In the genomic region with DNA sequence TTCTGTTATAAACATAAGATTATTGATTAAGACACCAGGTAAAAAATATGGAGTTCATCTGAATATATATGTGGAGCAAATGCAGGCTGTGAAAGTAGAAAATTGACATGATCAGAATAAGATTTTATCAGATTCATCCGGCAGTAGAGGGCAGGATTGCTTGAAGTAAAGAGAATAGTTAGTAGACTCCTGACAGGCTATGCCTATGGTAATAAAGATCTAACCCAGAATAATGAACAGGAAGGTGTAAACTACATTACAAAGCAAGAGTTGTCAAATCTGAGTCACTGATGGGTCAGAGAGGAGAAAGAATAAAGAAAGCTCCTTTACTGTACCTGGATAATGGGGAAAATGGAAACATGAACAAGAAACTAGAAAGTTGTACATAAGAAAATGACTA, we compare ENCODE assay signal across 11 cellular contexts. TPM values are rescaled to one million over a fixed set of nuclear protein-coding genes. Genes with fewer than 3 reads are reported as not detected.
A peak's percentile ranks its signal among the peaks of the same experiment; 100 is the strongest.
DNase-seq lines count a peak whose midpoint lies in the region; ATAC-seq, FAIRE-seq and TF ChIP-seq lines count a peak whose summit lies in the region.
"Had no signal": no experiment of that assay in that cellular context is flagged by ENCODE, and none has a peak within 500 bp of the region (broad histone marks: within the 10 kb centered on the region; RNA-seq: fewer than 3 reads in every experiment).

No MANE protein-coding gene starts in this region.

- DNase-seq in A549 (ENCODE audit: low read depth in 1 of 2, low spot score in 1 of 2) (no peak), RKO (ENCODE audit: low spot score) (peak; percentile 41), epithelial cell of proximal tubule (ENCODE audit: low read depth) (no peak), dedifferentiated amniotic fluid mesenchymal stem cell (ENCODE audit: extremely low spot score) (no peak)
- DNase-seq: activated CD4-positive, alpha-beta memory T cell treated with anti-CD3 and anti-CD28 coated beads, Interleukin-2, amount 10 ng/mL, durations not matched to agents 7 days and 5 days; tibial artery had no signal

- 59% methylated on average over 1 of the region's 1 CpG for WGBS in A549 (ENCODE audit: missing lambda C conversion rate)

- no peak for TF ChIP-seq POLR2A in A549 (IDR thresholded peaks at IDR 0.05; ENCODE audit: low read length)

- H3K4me3 ChIP-seq in A549 (no peak overlapping the region), epithelial cell of proximal tubule (ENCODE audit: low read depth, low read length) (no peak overlapping the region)
- H3K4me3 ChIP-seq: MG63, tibial artery had no signal

- no peak for FAIRE-seq in A549 (lab: Jason Lieb, UNC)

- TF ChIP-seq RAD21 in A549 (conservative IDR thresholded peaks at IDR 0.05 in 1 of 2, IDR thresholded peaks at IDR 0.05 in 1 of 2), result 0 out of 5 replicates have a peak, but pooled peaks of 1 of the 2 experiments have one; percentile 21

- CTCF ChIA-PET in A549 (lab: Yijun Ruan, JAX), result interaction anchor here (1.4 to 2.3 kb wide), 3 partner anchors 20 to 435 kb away, joined by 5 to 19 read pairs (median 7); a partner anchor contains a TSS

- no peak for TF ChIP-seq EP300 in A549 (IDR thresholded peaks at IDR 0.05)

- peaks cover 8% of the 10 kb centered on the region; the same call in 1 of the 3 replicates for H3K4me1 ChIP-seq in A549

- no peaks in the 10 kb centered on the region for H3K9me3 ChIP-seq in A549
- H3K9me3 ChIP-seq: MG63, tibial artery had no signal

- ATAC-seq in A549 (peak; percentile 43 to 60; a peak in 3 of 6 replicates), GM21360 (IDR thresholded peaks at IDR 0.05; ENCODE audit: unreplicated experiment) (peak; percentile 50), GM21576 (IDR thresholded peaks at IDR 0.05; ENCODE audit: unreplicated experiment) (no peak), HG03442 (IDR thresholded peaks at IDR 0.05; ENCODE audit: unreplicated experiment) (no peak), HG03378 (IDR thresholded peaks at IDR 0.05; ENCODE audit: unreplicated experiment) (no peak)

- POLR2A ChIA-PET in A549 (lab: Yijun Ruan, JAX), result interaction anchor here (1.1 kb wide), 1 partner anchor 21 kb away, joined by 3 read pairs; a partner anchor contains a TSS

- no peak overlapping the region for H3K4me2 ChIP-seq in A549

- TF ChIP-seq CTCF in A549 (IDR thresholded peaks at IDR 0.05) (no peak), epithelial cell of proximal tubule (conservative IDR thresholded peaks at IDR 0.05; ENCODE audit: low read depth, low read length) (peak; percentile 38)

- H3K27ac ChIP-seq in A549, result no peak overlapping the region

TF ChIP-seq in A549, 52 proteins besides CTCF, POLR2A, EP300 and RAD21:
- TF ChIP-seq HOXA7 (CRISPR knock-in tag; IDR thresholded peaks at IDR 0.05) (no peak), BHLHE40 (IDR thresholded peaks at IDR 0.05; ENCODE audit: low read depth, low read length) (no peak), KDM5A (IDR thresholded peaks at IDR 0.05) (no peak), SMC3 (IDR thresholded peaks at IDR 0.05) (no peak), MAFK (IDR thresholded peaks at IDR 0.05; ENCODE audit: partially characterized antibody) (no peak), PHF8 (IDR thresholded peaks at IDR 0.05; ENCODE audit: borderline replicate concordance, low read depth) (no peak)
- TF ChIP-seq, protein P1, sequence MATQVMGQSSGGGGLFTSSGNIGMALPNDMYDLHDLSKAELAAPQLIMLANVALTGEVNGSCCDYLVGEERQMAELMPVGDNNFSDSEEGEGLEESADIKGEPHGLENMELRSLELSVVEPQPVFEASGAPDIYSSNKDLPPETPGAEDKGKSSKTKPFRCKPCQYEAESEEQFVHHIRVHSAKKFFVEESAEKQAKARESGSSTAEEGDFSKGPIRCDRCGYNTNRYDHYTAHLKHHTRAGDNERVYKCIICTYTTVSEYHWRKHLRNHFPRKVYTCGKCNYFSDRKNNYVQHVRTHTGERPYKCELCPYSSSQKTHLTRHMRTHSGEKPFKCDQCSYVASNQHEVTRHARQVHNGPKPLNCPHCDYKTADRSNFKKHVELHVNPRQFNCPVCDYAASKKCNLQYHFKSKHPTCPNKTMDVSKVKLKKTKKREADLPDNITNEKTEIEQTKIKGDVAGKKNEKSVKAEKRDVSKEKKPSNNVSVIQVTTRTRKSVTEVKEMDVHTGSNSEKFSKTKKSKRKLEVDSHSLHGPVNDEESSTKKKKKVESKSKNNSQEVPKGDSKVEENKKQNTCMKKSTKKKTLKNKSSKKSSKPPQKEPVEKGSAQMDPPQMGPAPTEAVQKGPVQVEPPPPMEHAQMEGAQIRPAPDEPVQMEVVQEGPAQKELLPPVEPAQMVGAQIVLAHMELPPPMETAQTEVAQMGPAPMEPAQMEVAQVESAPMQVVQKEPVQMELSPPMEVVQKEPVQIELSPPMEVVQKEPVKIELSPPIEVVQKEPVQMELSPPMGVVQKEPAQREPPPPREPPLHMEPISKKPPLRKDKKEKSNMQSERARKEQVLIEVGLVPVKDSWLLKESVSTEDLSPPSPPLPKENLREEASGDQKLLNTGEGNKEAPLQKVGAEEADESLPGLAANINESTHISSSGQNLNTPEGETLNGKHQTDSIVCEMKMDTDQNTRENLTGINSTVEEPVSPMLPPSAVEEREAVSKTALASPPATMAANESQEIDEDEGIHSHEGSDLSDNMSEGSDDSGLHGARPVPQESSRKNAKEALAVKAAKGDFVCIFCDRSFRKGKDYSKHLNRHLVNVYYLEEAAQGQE (IDR thresholded peaks at IDR 0.05), result no peak
- TF ChIP-seq, protein P2, sequence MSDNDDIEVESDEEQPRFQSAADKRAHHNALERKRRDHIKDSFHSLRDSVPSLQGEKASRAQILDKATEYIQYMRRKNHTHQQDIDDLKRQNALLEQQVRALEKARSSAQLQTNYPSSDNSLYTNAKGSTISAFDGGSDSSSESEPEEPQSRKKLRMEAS (IDR thresholded peaks at IDR 0.05), result no peak
- TF ChIP-seq, protein P3, sequence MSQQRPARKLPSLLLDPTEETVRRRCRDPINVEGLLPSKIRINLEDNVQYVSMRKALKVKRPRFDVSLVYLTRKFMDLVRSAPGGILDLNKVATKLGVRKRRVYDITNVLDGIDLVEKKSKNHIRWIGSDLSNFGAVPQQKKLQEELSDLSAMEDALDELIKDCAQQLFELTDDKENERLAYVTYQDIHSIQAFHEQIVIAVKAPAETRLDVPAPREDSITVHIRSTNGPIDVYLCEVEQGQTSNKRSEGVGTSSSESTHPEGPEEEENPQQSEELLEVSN (IDR thresholded peaks at IDR 0.05; ENCODE audit: borderline replicate concordance, low read depth), result no peak

RNA-seq across cellular contexts. Expression of a gene that starts 20.8 kb away (rescaled TPM):
- polyA plus RNA-seq in A549 (2011; rRNA removed) (25.2 and 30.5 TPM in 2 replicates), A549 (2017; fragmentation: RNase III; extraction: RNeasy Plus Mini Kit Qiagen cat#74134 plus additional on column Dnase treatment) (17.4 to 17.6 TPM (median 17.6 TPM) in 3 replicates)
- 6.1 and 7.6 TPM in 2 replicates for polyA plus RNA-seq in A549 (2012; cell fraction: cytosol; rRNA removed)
- 3.4 and 5.1 TPM in 2 replicates for polyA plus RNA-seq in A549 (2012; cell fraction: nucleus; rRNA removed)
- polyA minus RNA-seq in A549 (2011; rRNA and poly(A)+ RNA removed), result 28.0 and 30.5 TPM in 2 replicates
- 21.3 and 21.7 TPM in 2 replicates for total RNA-seq in epithelial cell of proximal tubule

Comparison
In these comparisons a context has a peak if more than half of its experiments do, and no peak if none do; other contexts are left out.
1. ATAC-seq: peak in A549 (2 of 2) and GM21360 (single experiment); none in GM21576 (single experiment), HG03442 (single experiment) and HG03378 (single experiment).